In the genomic region with DNA sequence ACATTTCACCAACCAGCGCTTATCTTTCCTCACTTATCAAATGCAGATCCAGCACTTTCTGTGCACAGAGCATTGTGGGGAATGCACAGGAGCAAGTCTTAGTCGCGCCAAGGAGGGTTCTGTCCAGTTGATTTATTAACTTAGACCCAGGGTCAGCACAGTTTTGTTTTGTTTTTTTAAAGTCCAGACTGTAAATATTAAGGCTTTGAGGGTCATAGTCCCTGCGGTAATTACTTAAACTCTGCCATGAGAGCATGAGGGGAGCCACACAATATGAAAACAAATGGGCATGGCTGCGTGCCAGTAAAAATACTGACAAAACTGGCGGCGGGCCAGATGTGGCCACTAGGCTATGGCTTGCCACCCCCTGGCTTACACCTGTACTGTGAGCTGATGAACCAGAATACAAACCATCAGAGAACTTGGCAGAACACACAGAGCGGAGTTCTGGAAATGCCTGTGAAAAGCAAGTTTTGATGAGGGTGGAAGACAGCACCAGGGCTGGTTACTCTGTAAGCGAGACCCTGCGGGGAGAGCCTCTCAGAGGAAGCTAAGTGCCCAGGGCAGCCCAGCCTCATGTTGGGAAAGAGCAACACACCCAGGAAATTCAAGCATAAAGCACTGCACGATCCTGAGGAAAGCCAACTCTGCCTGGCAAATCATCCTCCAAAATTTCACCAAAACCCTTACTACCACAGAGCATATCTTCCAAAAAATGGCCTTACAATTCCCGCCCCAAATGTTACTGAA, we compare ENCODE assay signal across 13 cellular contexts. TPM values are rescaled to one million over a fixed set of nuclear protein-coding genes. Genes with fewer than 3 reads are reported as not detected.
DNase-seq lines count a peak whose midpoint lies in the region; ATAC-seq and TF ChIP-seq lines count a peak whose summit lies in the region.
"Had no signal": no experiment of that assay in that cellular context is flagged by ENCODE, and none has a peak within 500 bp of the region (broad histone marks: within the 10 kb centered on the region; RNA-seq: fewer than 3 reads in every experiment).

No MANE protein-coding gene starts in this region.

- TF ChIP-seq CTCF in MCF 10A (IDR thresholded peaks at IDR 0.05; ENCODE audit: unreplicated experiment) (no peak), mammary epithelial cell (conservative IDR thresholded peaks at IDR 0.05 in 1 of 2, IDR thresholded peaks at IDR 0.05 in 1 of 2; ENCODE audit: extremely low read depth in 1 of 2, insufficient read depth in 1 of 2, low read depth in 1 of 2, low read length in 2 of 2) (no peak), upper lobe of right lung (IDR thresholded peaks at IDR 0.05) (no peak), osteocyte (IDR thresholded peaks at IDR 0.05) (no peak)

- H3K27me3 ChIP-seq in mammary epithelial cell (ENCODE audit: insufficient read depth, low read length) (no peaks in the 10 kb centered on the region), upper lobe of right lung (no peaks in the 10 kb centered on the region)
- H3K27me3 ChIP-seq: cardiac muscle cell, vagina had no signal

- intact Hi-C loops in MCF 10A (cut with micrococcal nuclease) = no loop called here
- intact Hi-C loops in mammary epithelial cell (cut with micrococcal nuclease) = no loop called here
- intact Hi-C loops in upper lobe of right lung (cut with DNase I) = no loop called here

- no peak overlapping the region for H2AFZ ChIP-seq in mammary epithelial cell (ENCODE audit: low read depth, low read length)

- POLR2A ChIA-PET in MCF 10A (lab: Yijun Ruan, JAX) = no interaction called here

- H3K4me3 Mint-ChIP-seq in MCF 10A (ENCODE audit: unreplicated experiment) (no peak overlapping the region), osteocyte (ENCODE audit: unreplicated experiment) (no peak overlapping the region)
- H3K4me3 Mint-ChIP-seq: activated CD8-positive, alpha-beta T cell treated with anti-CD3 and anti-CD28 coated beads, Interleukin-2, amount 10 ng/mL, durations not matched to agents 7 days and 5 days had no signal

- H3K9ac ChIP-seq in mammary epithelial cell (ENCODE audit: insufficient read depth, low read length) = no peak overlapping the region

- H3K4me1 Mint-ChIP-seq in MCF 10A (ENCODE audit: insufficient read depth, unreplicated experiment) (no peaks in the 10 kb centered on the region), osteocyte (ENCODE audit: unreplicated experiment) (no peaks in the 10 kb centered on the region)

- H3K36me3 Mint-ChIP-seq in MCF 10A (ENCODE audit: insufficient read depth, unreplicated experiment) (no peaks in the 10 kb centered on the region), osteocyte (ENCODE audit: unreplicated experiment) (no peaks in the 10 kb centered on the region)

- H3K9me3 Mint-ChIP-seq in MCF 10A (ENCODE audit: unreplicated experiment) = no peaks in the 10 kb centered on the region
- peaks cover 4% of the 10 kb centered on the region for H3K9me3 Mint-ChIP-seq in osteocyte (ENCODE audit: unreplicated experiment)

- DNase-seq in MCF 10A (ENCODE audit: unreplicated experiment) = peak; percentile 11
- no peak for DNase-seq in mammary epithelial cell
- peak; percentile 92 for DNase-seq in NCI-H510A (lab: John Stamatoyannopoulos, UW)
- peak; percentile 89 for DNase-seq in kidney tubule cell (ENCODE audit: low spot score)
- DNase-seq in upper lobe of right lung = peak; percentile 74
- no peak for DNase-seq in stimulated activated CD4-positive, alpha-beta T cell treated with anti-CD3 and anti-CD28 coated beads, Interleukin-1b, Interleukin-23, amount 100 ng/mL, for 48 hours
- no peak for DNase-seq in osteocyte (ENCODE audit: extremely low spot score, unreplicated experiment)
- DNase-seq: activated CD8-positive, alpha-beta T cell treated with anti-CD3 and anti-CD28 coated beads, Interleukin-2, amount 10 ng/mL, durations not matched to agents 7 days and 5 days; activated naive CD4-positive, alpha-beta T cell; T1000 had no signal

- H3K4me1 ChIP-seq in mammary epithelial cell (ENCODE audit: insufficient read depth, low read length) (no peaks in the 10 kb centered on the region), upper lobe of right lung (peaks cover 11% of the 10 kb centered on the region)
- H3K4me1 ChIP-seq: vagina had no signal

- H3K9me3 ChIP-seq in mammary epithelial cell (replicated peaks; ENCODE audit: insufficient read depth, low read length) (peaks cover 25% of the 10 kb centered on the region), upper lobe of right lung (no peaks in the 10 kb centered on the region)
- H3K9me3 ChIP-seq: vagina had no signal

- H3K27ac Mint-ChIP-seq in MCF 10A (ENCODE audit: low read depth, unreplicated experiment) (no peak overlapping the region), osteocyte (ENCODE audit: unreplicated experiment) (no peak overlapping the region)
- H3K27ac Mint-ChIP-seq: activated CD8-positive, alpha-beta T cell treated with anti-CD3 and anti-CD28 coated beads, Interleukin-2, amount 10 ng/mL, durations not matched to agents 7 days and 5 days had no signal

- 78% methylated on average over 9 of the region's 12 CpGs for WGBS in mammary epithelial cell (ENCODE audit: low coverage, missing lambda C conversion rate)

- in situ Hi-C loops in mammary epithelial cell (cut with MboI; ENCODE audit: low sequenced_read_pairs in 2 of 2) = no loop called here

- H3K79me2 ChIP-seq in mammary epithelial cell (ENCODE audit: insufficient read depth, low read length) = no peaks in the 10 kb centered on the region

- H3K27me3 Mint-ChIP-seq in MCF 10A (ENCODE audit: insufficient read depth, unreplicated experiment) (peaks cover 25% of the 10 kb centered on the region), osteocyte (ENCODE audit: unreplicated experiment) (peaks cover 5% of the 10 kb centered on the region)

- BruUV-seq in MCF 10A (replicated peaks; lab: Mats Ljungman, UMichigan) (no TSS peak), mammary epithelial cell (replicated peaks; lab: Mats Ljungman, UMichigan) (no TSS peak)

- H3K4me3 ChIP-seq in mammary epithelial cell (replicated peaks in 1 of 3; ENCODE audit: insufficient read depth in 1 of 3, low read depth in 2 of 3, low read length in 3 of 3) (no peak overlapping the region), upper lobe of right lung (no peak overlapping the region)
- H3K4me3 ChIP-seq: cardiac muscle cell, vagina had no signal

- no peak overlapping the region for H3K4me2 ChIP-seq in mammary epithelial cell (ENCODE audit: insufficient read depth, low read depth, low read length)

- H3K36me3 ChIP-seq in mammary epithelial cell (ENCODE audit: insufficient read depth, low read length) = no peaks in the 10 kb centered on the region
- no peaks in the 10 kb centered on the region for H3K36me3 ChIP-seq in upper lobe of right lung
- H3K36me3 ChIP-seq: cardiac muscle cell, vagina had no signal

- CTCF ChIA-PET in MCF 10A (lab: Yijun Ruan, JAX) = no interaction called here
- CTCF ChIA-PET in mammary epithelial cell (lab: Charles Lee; ENCODE audit: low non-redundant PET) = no interaction called here

- ATAC-seq in upper lobe of right lung (peak; percentile 75), GM21447 (IDR thresholded peaks at IDR 0.05; ENCODE audit: unreplicated experiment) (no peak)
- ATAC-seq: activated CD8-positive, alpha-beta T cell treated with anti-CD3 and anti-CD28 coated beads, Interleukin-2, amount 10 ng/mL, durations not matched to agents 7 days and 5 days had no signal

- H3K27ac ChIP-seq in mammary epithelial cell (ENCODE audit: insufficient read depth, low read depth, low read length) (no peak overlapping the region), upper lobe of right lung (no peak overlapping the region)
- H3K27ac ChIP-seq: cardiac muscle cell, vagina had no signal

- dilution Hi-C loops in mammary epithelial cell (cut with HindIII; ENCODE audit: low sequenced_read_pairs) = no loop called here

- no peaks in the 10 kb centered on the region for H4K20me1 ChIP-seq in mammary epithelial cell (ENCODE audit: insufficient read depth, low read length)

RNA-seq across cellular contexts. Expression of a gene that starts 43.6 kb away (rescaled TPM):
- total RNA-seq in MCF 10A (2022) = not detected in 2 replicates
- 10 to 100 TPM in 1 of 2 donors, not detected in 1; 13.5 TPM for total RNA-seq in mammary epithelial cell
- not detected for polyA plus RNA-seq in mammary epithelial cell
- polyA minus RNA-seq in mammary epithelial cell = not detected
- 16.2 TPM for total RNA-seq in upper lobe of right lung
- 0.29 and 0.59 TPM in 2 replicates for total RNA-seq in osteocyte
- total RNA-seq: activated CD8-positive, alpha-beta T cell treated with anti-CD3 and anti-CD28 coated beads, Interleukin-2, amount 10 ng/mL, durations not matched to agents 7 days and 5 days had no signal

Comparison
In these comparisons a context has a peak if more than half of its experiments do, and no peak if none do; other contexts are left out.
1. DNase-seq: peak in MCF 10A (single experiment), NCI-H510A (single experiment), kidney tubule cell (single experiment) and upper lobe of right lung (single experiment); none in mammary epithelial cell (single experiment), stimulated activated CD4-positive, alpha-beta T cell treated with anti-CD3 and anti-CD28 coated beads, Interleukin-1b, Interleukin-23, amount 100 ng/mL, for 48 hours (single experiment) and osteocyte (single experiment).